29 cellular contexts compared by ENCODE assay signal in the genomic region with DNA sequence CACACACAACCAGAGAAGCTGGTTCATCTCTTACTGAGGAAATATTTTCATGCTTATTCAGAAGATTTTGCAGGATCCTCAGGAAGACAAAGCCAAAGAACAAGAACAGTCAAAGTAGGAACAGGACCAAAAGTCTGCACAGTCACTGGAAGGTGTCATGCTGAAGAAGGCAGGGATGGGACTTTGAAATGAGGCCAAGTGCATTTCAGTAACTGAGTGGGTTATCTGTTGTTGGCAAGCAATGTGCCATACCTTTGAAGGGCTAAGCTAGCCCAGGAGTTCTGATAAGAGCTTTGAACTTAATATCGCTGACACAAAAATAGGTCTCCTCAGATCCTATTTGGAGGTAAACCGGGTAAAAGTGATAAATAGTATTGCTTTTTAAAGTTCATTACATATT. TPM values are rescaled to one million over a fixed set of nuclear protein-coding genes. Genes with fewer than 3 reads are reported as not detected.
"Had no signal": no experiment of that assay in that cellular context is flagged by ENCODE, and none has a peak within 500 bp of the region (broad histone marks: within the 10 kb centered on the region; RNA-seq: fewer than 3 reads in every experiment).

No MANE protein-coding gene starts in this region.

- H3K4me3 ChIP-seq: adrenal gland, body of pancreas, breast epithelium, cardiac muscle cell, coronary artery, esophagus squamous epithelium had no signal

- H3K27me3 ChIP-seq: adrenal gland, body of pancreas, breast epithelium, cardiac muscle cell, esophagus squamous epithelium had no signal

- H3K9me3 ChIP-seq: adrenal gland, body of pancreas, breast epithelium, esophagus squamous epithelium had no signal

- H3K4me1 ChIP-seq: breast epithelium, esophagus squamous epithelium had no signal

- H3K36me3 ChIP-seq: adrenal gland, breast epithelium, cardiac muscle cell, esophagus squamous epithelium had no signal

- H3K27ac ChIP-seq: breast epithelium, cardiac muscle cell, esophagus squamous epithelium had no signal

- ATAC-seq: activated CD4-positive, alpha-beta T cell treated with anti-CD3 and anti-CD28 coated beads for 36 hours; activated CD8-positive, alpha-beta memory T cell treated with anti-CD3 and anti-CD28 coated beads, Interleukin-2, amount 10 ng/mL, durations not matched to agents 7 days and 5 days; activated CD8-positive, alpha-beta T cell treated with anti-CD3 and anti-CD28 coated beads, Interleukin-2, amount 10 ng/mL, durations not matched to agents 7 days and 5 days; activated naive CD8-positive, alpha-beta T cell treated with anti-CD3 and anti-CD28 coated beads, Interleukin-2, amount 50 U/mL, for 24 hours; body of pancreas; effector memory CD8-positive, alpha-beta T cell had no signal

- DNase-seq: activated CD4-positive, alpha-beta memory T cell treated with anti-CD3 and anti-CD28 coated beads for 36 hours; activated CD4-positive, alpha-beta T cell treated with anti-CD3 and anti-CD28 coated beads for 36 hours; activated CD4-positive, alpha-beta T cell treated with anti-CD3 and anti-CD28 coated beads, Interleukin-2, amount 10 ng/mL, durations not matched to agents 24 days and 14 days; activated CD4-positive, CD25-positive, alpha-beta regulatory T cell; activated CD4-positive, CD25-positive, alpha-beta regulatory T cell treated with anti-CD3 and anti-CD28 coated beads, Interleukin-2, amount 50 U/mL, for 72 hours; activated CD8-positive, alpha-beta memory T cell treated with anti-CD3 and anti-CD28 coated beads, Interleukin-2, amount 10 ng/mL, durations not matched to agents 7 days and 5 days; activated CD8-positive, alpha-beta memory T cell treated with anti-CD3 and anti-CD28 coated beads, Interleukin-2, amount 50 U/mL, for 4 hours; activated CD8-positive, alpha-beta T cell treated with anti-CD3 and anti-CD28 coated beads, Interleukin-2, amount 10 ng/mL, durations not matched to agents 7 days and 5 days; activated effector memory CD4-positive, alpha-beta T cell treated with anti-CD3 and anti-CD28 coated beads, Interleukin-2, amount 50 U/mL, for 16 hours; activated naive CD4-positive, alpha-beta T cell treated with anti-CD3 and anti-CD28 coated beads for 36 hours; activated naive CD8-positive, alpha-beta T cell treated with anti-CD3 and anti-CD28 coated beads for 36 hours; activated naive CD8-positive, alpha-beta T cell treated with anti-CD3 and anti-CD28 coated beads, Interleukin-2, amount 50 U/mL, for 24 hours; activated T-cell treated with anti-CD3 and anti-CD28 coated beads, Interleukin-2, amount 50 U/mL, for 1 hour; activated T-cell treated with anti-CD3 and anti-CD28 coated beads, Interleukin-2, amount 50 U/mL, for 48 hours; amygdala; aorta; body of pancreas; effector CD4-positive, alpha-beta T cell; effector memory CD8-positive, alpha-beta T cell; esophagus squamous epithelium; foreskin melanocyte; head of caudate nucleus; T-helper 2 cell had no signal

RNA-seq across cellular contexts. Expression of a gene that starts 31.5 kb away (rescaled TPM):
- total RNA-seq: fibroblast of lung, fibroblast of villous mesenchyme had no signal
- polyA plus RNA-seq: fibroblast of lung had no signal
